In the genomic region with DNA sequence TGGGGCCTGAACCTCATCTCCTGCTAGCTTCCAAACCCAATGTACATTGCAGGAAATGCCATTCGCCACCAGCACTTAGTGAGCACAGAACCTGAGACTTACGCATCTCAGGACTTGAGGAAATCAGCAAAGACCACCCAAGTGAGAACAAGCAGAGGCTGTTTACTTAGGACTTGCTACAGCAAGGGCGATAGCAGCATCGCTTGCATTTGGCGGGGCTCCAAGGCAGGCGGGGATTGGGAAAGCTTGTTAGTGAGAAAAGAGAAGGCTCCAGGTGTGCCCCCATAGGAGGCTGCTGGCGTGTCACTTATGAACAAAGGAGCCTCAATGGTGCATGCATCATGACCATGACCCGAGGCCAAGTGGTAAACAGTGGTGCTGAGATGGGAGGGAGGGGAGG, we compare ENCODE assay signal across 19 cellular contexts. TPM values are rescaled to one million over a fixed set of nuclear protein-coding genes. Genes with fewer than 3 reads are reported as not detected.
DNase-seq lines count a peak whose midpoint lies in the region; ATAC-seq and TF ChIP-seq lines count a peak whose summit lies in the region.
"Had no signal": no experiment of that assay in that cellular context is flagged by ENCODE, and none has a peak within 500 bp of the region (broad histone marks: within the 10 kb centered on the region; RNA-seq: fewer than 3 reads in every experiment).

No MANE protein-coding gene starts in this region.

- TF ChIP-seq POLR2A in Peyer's patch (IDR thresholded peaks at IDR 0.05) = no peak

- TF ChIP-seq CTCF in Peyer's patch (IDR thresholded peaks at IDR 0.05) (no peak), mucosa of descending colon (IDR thresholded peaks at IDR 0.05) (no peak)

- no peak for TF ChIP-seq RAD21 in Ishikawa (IDR thresholded peaks at IDR 0.05; ENCODE audit: low read depth)

- TF ChIP-seq EP300 in Ishikawa (IDR thresholded peaks at IDR 0.05; ENCODE audit: borderline replicate concordance) = peak; percentile 33; the same call in 1 of the 2 replicates

- peak overlapping the region in 3 of 4 donors; percentile 32 to 81 (median 73) for H3K27ac ChIP-seq in Peyer's patch
- H3K27ac ChIP-seq: cardiac muscle cell had no signal

- no peak overlapping the region for H3K4me3 ChIP-seq in Peyer's patch
- no peak overlapping the region for H3K4me3 ChIP-seq in mucosa of descending colon
- H3K4me3 ChIP-seq: cardiac muscle cell, GM12878 had no signal

- H3K9me3 ChIP-seq in Peyer's patch (no peaks in the 10 kb centered on the region), mucosa of descending colon (no peaks in the 10 kb centered on the region)

- H3K4me1 ChIP-seq in Peyer's patch = peaks cover 0 to 55% (median 0%) of the 10 kb centered on the region in 4 donors
- H3K4me1 ChIP-seq in mucosa of descending colon (ENCODE audit: low read depth) = peaks cover 5% of the 10 kb centered on the region

- peak; percentile 29 for DNase-seq in NCI-H2029 treated with DMSO at 0.1 percent for 48 hours (lab: John Stamatoyannopoulos, UW)
- peak in 2 of 3 donors; percentile 47 to 59 for DNase-seq in Peyer's patch
- DNase-seq in mucosa of descending colon = peak in 2 of 3 donors; percentile 42 to 51
- no peak for DNase-seq in DMS153 treated with DMSO at 0.1 percent for 48 hours (lab: John Stamatoyannopoulos, UW; ENCODE audit: unreplicated experiment)
- DNase-seq: activated CD4-positive, alpha-beta T cell treated with anti-CD3 and anti-CD28 coated beads for 48 hours; activated gamma-delta T cell; CD8-positive, alpha-beta memory T cell; effector CD4-positive, alpha-beta T cell; Karpas-422; NCI-H1436; right cardiac atrium; SW 1271 had no signal

- ATAC-seq in mucosa of descending colon (no peak), GM21619 (IDR thresholded peaks at IDR 0.05; ENCODE audit: unreplicated experiment) (no peak), GM21390 (IDR thresholded peaks at IDR 0.05; ENCODE audit: unreplicated experiment) (no peak)
- ATAC-seq: GM12878, right cardiac atrium had no signal

- H3K27me3 ChIP-seq in Peyer's patch = no peaks in the 10 kb centered on the region
- H3K27me3 ChIP-seq: cardiac muscle cell had no signal

- intact Hi-C loops in mucosa of descending colon (cut with DNase I, micrococcal nuclease) = no loop called here

- H3K36me3 ChIP-seq in Peyer's patch = no peaks in the 10 kb centered on the region
- no peaks in the 10 kb centered on the region for H3K36me3 ChIP-seq in mucosa of descending colon (ENCODE audit: low read depth)
- H3K36me3 ChIP-seq: cardiac muscle cell had no signal

TF ChIP-seq in Ishikawa, 13 proteins besides CTCF, POLR2A, EP300 and RAD21:
- TF ChIP-seq NFIC (IDR thresholded peaks at IDR 0.05) (peak; percentile 63), TAF1 (IDR thresholded peaks at IDR 0.05; ENCODE audit: low read depth) (no peak), YY1 (IDR thresholded peaks at IDR 0.05; ENCODE audit: low read depth) (no peak), TCF12 (IDR thresholded peaks at IDR 0.05; ENCODE audit: low read depth) (peak; percentile 65)

RNA-seq across cellular contexts. Expression of gene SLC6A20, which starts 19.7 kb away (rescaled TPM):
- total RNA-seq in Peyer's patch (100 to 1,000 TPM in 1 of 4 donors, 10 to 100 TPM in 2, not detected in 1; 62.9 to 106 (median 88.3) TPM), mucosa of descending colon (1 to 10 TPM in 2 of 3 donors, under 1 TPM in 1; 0.29 to 2.4 (median 1.2) TPM)
- total RNA-seq: CD8-positive, alpha-beta memory T cell; osteoblast; right cardiac atrium; RPMI7951 had no signal
